Comparison of ENCODE assay signal across 22 cellular contexts in genomic region chr6:163389354-163389753, GRCh38.
"Had no signal": no experiment of that assay in that cellular context is flagged by ENCODE, and none has a peak within 500 bp of the region (broad histone marks: within the 10 kb centered on the region; RNA-seq: fewer than 3 reads in every experiment).

No MANE protein-coding gene starts in this region.

- H3K79me2 ChIP-seq: hepatocyte had no signal

- H3K4me3 Mint-ChIP-seq: activated naive CD8-positive, alpha-beta T cell treated with anti-CD3 and anti-CD28 coated beads for 36 hours; activated T-cell treated with anti-CD3 and anti-CD28 coated beads, Interleukin-2, amount 50 U/mL, for 4 hours; central memory CD8-positive, alpha-beta T cell; effector memory CD8-positive, alpha-beta T cell; immature natural killer cell; naive thymus-derived CD4-positive, alpha-beta T cell; stimulated activated naive CD8-positive, alpha-beta T cell treated with anti-CD3 and anti-CD28 coated beads, Interleukin-15, Interleukin-2, amounts not matched to agents 100 ng/mL and 50 ng/mL, for 24 hours; T-helper 2 cell treated with Interferon-gamma antibody and Interleukin-4, amounts not matched to agents 5 μg/mL and 100 μg/mL, for 36 hours had no signal

- H3K9me3 ChIP-seq: breast epithelium, left lung, thyroid gland had no signal

- ATAC-seq: activated T-cell treated with anti-CD3 and anti-CD28 coated beads, Interleukin-2, amount 50 U/mL, for 4 hours; effector memory CD8-positive, alpha-beta T cell; esophagus mucosa; left lung; naive thymus-derived CD4-positive, alpha-beta T cell had no signal

- H2AFZ ChIP-seq: hepatocyte had no signal

- H3K9me3 Mint-ChIP-seq: activated naive CD8-positive, alpha-beta T cell treated with anti-CD3 and anti-CD28 coated beads for 36 hours; activated T-cell treated with anti-CD3 and anti-CD28 coated beads, Interleukin-2, amount 50 U/mL, for 4 hours; central memory CD8-positive, alpha-beta T cell; effector memory CD8-positive, alpha-beta T cell; immature natural killer cell; stimulated activated naive CD8-positive, alpha-beta T cell treated with anti-CD3 and anti-CD28 coated beads, Interleukin-15, Interleukin-2, amounts not matched to agents 100 ng/mL and 50 ng/mL, for 24 hours; T-helper 2 cell treated with Interferon-gamma antibody and Interleukin-4, amounts not matched to agents 5 μg/mL and 100 μg/mL, for 36 hours had no signal

- H3K4me2 ChIP-seq: hepatocyte had no signal

- H3K4me1 Mint-ChIP-seq: activated naive CD8-positive, alpha-beta T cell treated with anti-CD3 and anti-CD28 coated beads for 36 hours; central memory CD8-positive, alpha-beta T cell; immature natural killer cell; naive thymus-derived CD4-positive, alpha-beta T cell had no signal

- H3K36me3 ChIP-seq: breast epithelium, left lung, thyroid gland had no signal

- H3K36me3 Mint-ChIP-seq: activated naive CD8-positive, alpha-beta T cell treated with anti-CD3 and anti-CD28 coated beads for 36 hours; immature natural killer cell; naive thymus-derived CD4-positive, alpha-beta T cell had no signal

- H3K27me3 Mint-ChIP-seq: progenitor cell of endocrine pancreas had no signal

- DNase-seq: activated CD4-positive, alpha-beta T cell treated with anti-CD3 and anti-CD28 coated beads for 1 hour; activated CD8-positive, alpha-beta memory T cell treated with anti-CD3 and anti-CD28 coated beads, Interleukin-2, amount 50 U/mL, for 48 hours; activated naive CD4-positive, alpha-beta T cell treated with Interleukin-2 at 50 U/mL for 16 hours; activated naive CD8-positive, alpha-beta T cell treated with anti-CD3 and anti-CD28 coated beads for 36 hours; activated T-cell treated with anti-CD3 and anti-CD28 coated beads, Interleukin-2, amount 50 U/mL, for 4 hours; dorsolateral prefrontal cortex; effector memory CD8-positive, alpha-beta T cell; foreskin melanocyte; immature natural killer cell; left lung; naive thymus-derived CD4-positive, alpha-beta T cell; retina; stimulated activated CD4-positive, alpha-beta T cell treated with anti-CD3 and anti-CD28 coated beads, Interleukin-4, amount 100 ng/mL, for 4 hours; substantia nigra; thyroid gland had no signal

- H3K27ac Mint-ChIP-seq: activated naive CD8-positive, alpha-beta T cell treated with anti-CD3 and anti-CD28 coated beads for 36 hours; immature natural killer cell; naive thymus-derived CD4-positive, alpha-beta T cell; progenitor cell of endocrine pancreas; stimulated activated naive CD8-positive, alpha-beta T cell treated with anti-CD3 and anti-CD28 coated beads, Interleukin-15, Interleukin-2, amounts not matched to agents 100 ng/mL and 50 ng/mL, for 24 hours; T-helper 2 cell treated with Interferon-gamma antibody and Interleukin-4, amounts not matched to agents 5 μg/mL and 100 μg/mL, for 36 hours had no signal

- H3K4me3 ChIP-seq: breast epithelium, dorsolateral prefrontal cortex, hepatocyte, left lung, thyroid gland had no signal

- H3K27ac ChIP-seq: breast epithelium, hepatocyte, left lung, thyroid gland had no signal

- H3K4me1 ChIP-seq: breast epithelium had no signal

- H3K27me3 ChIP-seq: breast epithelium, dorsolateral prefrontal cortex, hepatocyte, left lung, thyroid gland had no signal
